In genomic region chr12:74747305-74747704, GRCh38 we compare ENCODE assay signal across 9 cellular contexts.
DNase-seq lines count a peak whose midpoint lies in the region; ATAC-seq, FAIRE-seq and TF ChIP-seq lines count a peak whose summit lies in the region.
"Had no signal": no experiment of that assay in that cellular context is flagged by ENCODE, and none has a peak within 500 bp of the region (broad histone marks: within the 10 kb centered on the region; RNA-seq: fewer than 3 reads in every experiment).

No MANE protein-coding gene starts in this region.

- ATAC-seq in GM21423 (IDR thresholded peaks at IDR 0.05; ENCODE audit: unreplicated experiment), result no peak

- peak; percentile 43 for TF ChIP-seq CTCF in choroid plexus epithelial cell (conservative IDR thresholded peaks at IDR 0.05; ENCODE audit: low read depth, low read length)

- H3K4me3 ChIP-seq in choroid plexus epithelial cell (ENCODE audit: low read depth, low read length), result no peak overlapping the region
- H3K4me3 ChIP-seq: breast epithelium had no signal

- DNase-seq in NCI-H446 treated with DMSO at 0.1 percent for 48 hours (lab: John Stamatoyannopoulos, UW), result peak; percentile 47
- DNase-seq in choroid plexus epithelial cell (ENCODE audit: low read depth), result peak; percentile 69
- peak; percentile 18 for DNase-seq in pons (ENCODE audit: low spot score)
- no peak for DNase-seq in T1000 (lab: John Stamatoyannopoulos, UW)
- no peak for DNase-seq in middle frontal gyrus (ENCODE audit: extremely low spot score, low spot score)
- DNase-seq: NCI-H2171 had no signal

- peak; percentile 93 for FAIRE-seq in G401.6 (lab: Jason Lieb, UNC)

Comparison
In these comparisons a context has a peak if more than half of its experiments do, and no peak if none do; other contexts are left out.
1. DNase-seq: peak in NCI-H446 treated with DMSO at 0.1 percent for 48 hours (single experiment), choroid plexus epithelial cell (single experiment) and pons (single experiment); none in T1000 (single experiment) and middle frontal gyrus (single experiment).